ENCODE assay signal across 9 cellular contexts in genomic region chr6:4402477-4402976, GRCh38.
A peak's percentile ranks its signal among the peaks of the same experiment; 100 is the strongest.
DNase-seq lines count a peak whose midpoint lies in the region; ATAC-seq, FAIRE-seq and TF ChIP-seq lines count a peak whose summit lies in the region.
"Had no signal": no experiment of that assay in that cellular context is flagged by ENCODE, and none has a peak within 500 bp of the region (broad histone marks: within the 10 kb centered on the region; RNA-seq: fewer than 3 reads in every experiment).

No MANE protein-coding gene starts in this region.

- peak; percentile 83 for DNase-seq in HT1080 (ENCODE audit: low read depth)
- DNase-seq in GM12878 (ENCODE audit: low read depth, low spot score): no peak
- peak in 2 of 3 donors; percentile 28 to 66 for DNase-seq in right cardiac atrium
- peak; percentile 15 to 17 for DNase-seq in thyroid gland
- no peak for DNase-seq in RPMI8226
- DNase-seq in SK-N-DZ (ENCODE audit: low spot score): no peak
- DNase-seq: activated CD8-positive, alpha-beta memory T cell treated with anti-CD3 and anti-CD28 coated beads for 24 hours; NCI-H345 had no signal

- ATAC-seq in GM12878: no peak
- ATAC-seq in right cardiac atrium: peak; percentile 82 to 83
- ATAC-seq in HG03039 (IDR thresholded peaks at IDR 0.05; ENCODE audit: unreplicated experiment): no peak

- RAD21 ChIA-PET in GM12878 (lab: Charles Lee; ENCODE audit: unreplicated experiment): no interaction called here

- SMC1A ChIA-PET in GM12878 (lab: Charles Lee; ENCODE audit: uncharacterized antibody, unreplicated experiment): no interaction called here

- H2AFZ ChIP-seq in GM12878 (ENCODE audit: control insufficient read depth, low read depth, low read length): no peak overlapping the region

- H4K20me1 ChIP-seq in GM12878 (ENCODE audit: control insufficient read depth, insufficient read depth): no peaks in the 10 kb centered on the region

- H3K4me1 ChIP-seq in GM12878 (ENCODE audit: control insufficient read depth, insufficient read depth, low read length) (peaks cover 5% of the 10 kb centered on the region; the same call in 1 of the 2 replicates), right cardiac atrium (ENCODE audit: control insufficient read depth, insufficient read depth, low read length) (peaks cover 6% of the 10 kb centered on the region), thyroid gland (peaks cover 23 to 28% of the 10 kb centered on the region in 2 donors)

- TF ChIP-seq RAD21 in GM12878 (IDR thresholded peaks at IDR 0.05; ENCODE audit: insufficient read depth, low read depth, low read length): no peak

- CTCF ChIA-PET in GM12878 (lab: Yijun Ruan, JAX): no interaction called here

- no peaks in the 10 kb centered on the region for H3K79me2 ChIP-seq in GM12878 (ENCODE audit: control insufficient read depth, insufficient read depth, low read length)

- POLR2A ChIA-PET in GM12878 (lab: Charles Lee): no interaction called here

- no peak overlapping the region for H3K9ac ChIP-seq in GM12878 (ENCODE audit: control insufficient read depth, insufficient read depth, low read length)

- H3K4me3 ChIP-seq in GM12878 (no peak overlapping the region), right cardiac atrium (ENCODE audit: low read length) (no peak overlapping the region), thyroid gland (replicated peaks in 1 of 3) (no peak overlapping the region)

- H3K27ac ChIP-seq in GM12878 (ENCODE audit: control insufficient read depth, insufficient read depth) (no peak overlapping the region), right cardiac atrium (ENCODE audit: low read length) (peak overlapping the region; percentile 32), thyroid gland (no peak overlapping the region)

- no peak overlapping the region for H3K4me2 ChIP-seq in GM12878 (ENCODE audit: control insufficient read depth, insufficient read depth)

- no peak for TF ChIP-seq EP300 in GM12878 (IDR thresholded peaks at IDR 0.05; ENCODE audit: borderline replicate concordance in 1 of 2, control insufficient read depth in 1 of 2, low read depth in 2 of 2, low read length in 2 of 2)

- no peak for TF ChIP-seq CTCF in GM12878 (IDR thresholded peaks at IDR 0.05 in 2 of 3, conservative IDR thresholded peaks at IDR 0.05 in 1 of 3; ENCODE audit: control insufficient read depth in 2 of 3, extremely low read depth in 1 of 3, insufficient read depth in 1 of 3, low read depth in 3 of 3, low read length in 3 of 3)
- TF ChIP-seq CTCF in thyroid gland (IDR thresholded peaks at IDR 0.05): no peak

- BruUV-seq in GM12878 (replicated peaks; lab: Mats Ljungman, UMichigan): no TSS peak

- intact Hi-C loops in GM12878 (cut with micrococcal nuclease; ENCODE audit: unreplicated experiment): no loop called here
- intact Hi-C loops in right cardiac atrium (cut with DNase I): no loop called here
- intact Hi-C loops in thyroid gland (cut with DNase I): no loop called here

- H3K36me3 ChIP-seq in GM12878 (ENCODE audit: control insufficient read depth in 2 of 2, insufficient read depth in 2 of 2, low read length in 1 of 2) (no peaks in the 10 kb centered on the region), thyroid gland (no peaks in the 10 kb centered on the region)

- no peaks in the 10 kb centered on the region for H3K27me3 ChIP-seq in GM12878 (replicated peaks in 1 of 2; ENCODE audit: control insufficient read depth in 2 of 2, insufficient read depth in 2 of 2, low read length in 1 of 2)
- no peaks in the 10 kb centered on the region for H3K27me3 ChIP-seq in right cardiac atrium (ENCODE audit: control insufficient read depth, insufficient read depth)
- H3K27me3 ChIP-seq in thyroid gland: no peaks in the 10 kb centered on the region

- TF ChIP-seq POLR2A in GM12878 (IDR thresholded peaks at IDR 0.05; ENCODE audit: low read depth, low read length): no peak
- no peak for TF ChIP-seq POLR2A in thyroid gland (IDR thresholded peaks at IDR 0.05)

- FAIRE-seq in GM12878 (lab: Jason Lieb, UNC): no peak

- in situ Hi-C loops in GM12878 (cut with MboI): no loop called here

- WGBS in GM12878 (ENCODE audit: insufficient coverage, insufficient replicate concordance, low lambda C conversion rate, missing lambda C conversion rate): 20% methylated on average over 11 of the region's 11 CpGs
- 44% methylated on average over 11 of the region's 11 CpGs for WGBS in right cardiac atrium
- 64 to 75% methylated on average over 9 to 11 of the region's 11 CpGs for WGBS in thyroid gland, 2 donors

- H3K9me3 ChIP-seq in GM12878 (replicated peaks; ENCODE audit: control insufficient read depth, insufficient read depth, low read length) (peaks cover 7% of the 10 kb centered on the region), right cardiac atrium (ENCODE audit: control insufficient read depth, low read length) (no peaks in the 10 kb centered on the region), thyroid gland (no peaks in the 10 kb centered on the region)

TF ChIP-seq in GM12878, 131 proteins besides CTCF, POLR2A, EP300 and RAD21:
- 0 out of 2 replicates have a peak, but pooled peaks have one; percentile 11 for TF ChIP-seq JUNB (IDR thresholded peaks at IDR 0.05)
- TF ChIP-seq BCL3 (IDR thresholded peaks at IDR 0.05; ENCODE audit: borderline replicate concordance, insufficient read depth, low read depth, low read length, poor library complexity, severe bottlenecking): no peak
TF ChIP-seq in GM12878: peak in this region for 1.

Comparison
In these comparisons a context has a peak if more than half of its experiments do, and no peak if none do; other contexts are left out.
1. DNase-seq: peak in HT1080 (single experiment), right cardiac atrium (2 of 3) and thyroid gland (2 of 2); none in GM12878 (single experiment), RPMI8226 (single experiment) and SK-N-DZ (single experiment).
2. ATAC-seq: peak in right cardiac atrium (2 of 2); none in GM12878 (single experiment) and HG03039 (single experiment).